In genomic region chr2:94767336-94767735, GRCh38 we compare ENCODE assay signal across 22 cellular contexts.
"Had no signal": no experiment of that assay in that cellular context is flagged by ENCODE, and none has a peak within 500 bp of the region (broad histone marks: within the 10 kb centered on the region; RNA-seq: fewer than 3 reads in every experiment).

No MANE protein-coding gene starts in this region.

- DNase-seq: naive B cell; naive thymus-derived CD8-positive, alpha-beta T cell; nephron progenitor cell; pancreas; right cardiac atrium; right lobe of liver; spleen; stimulated activated CD4-positive, alpha-beta T cell treated with anti-CD3 and anti-CD28 coated beads, Interleukin-12 subunit alpha, Interleukin-12 subunit beta, amount 100 ng/mL, for 4 hours; stimulated activated CD4-positive, alpha-beta T cell treated with anti-CD3 and anti-CD28 coated beads, Interleukin-1b, Interleukin-23, amount 100 ng/mL, for 48 hours; stimulated activated CD4-positive, alpha-beta T cell treated with anti-CD3 and anti-CD28 coated beads, Interleukin-4, amount 100 ng/mL, for 1 hour; stimulated activated CD4-positive, alpha-beta T cell treated with anti-CD3 and anti-CD28 coated beads, Interleukin-4, amount 100 ng/mL, for 4 hours; stimulated activated CD8-positive, alpha-beta memory T cell treated with anti-CD3 and anti-CD28 coated beads, Interleukin-4, amount 100 ng/mL, for 48 hours; stimulated activated naive CD4-positive, alpha-beta T cell; stimulated activated naive CD8-positive, alpha-beta T cell treated with anti-CD3 and anti-CD28 coated beads, Interleukin-15, amount 100 ng/mL, for 72 hours; stimulated activated naive CD8-positive, alpha-beta T cell treated with anti-CD3 and anti-CD28 coated beads, Interleukin-15, Interleukin-2, amounts not matched to agents 100 U/mL and 50 U/mL, for 24 hours; substantia nigra; testis; tibial artery; transverse colon; upper lobe of left lung had no signal

- ATAC-seq: naive thymus-derived CD8-positive, alpha-beta T cell; natural killer cell treated with Interleukin-12 subunit alpha and Interleukin-12 subunit beta and Interleukin-15 and Interleukin-18, amount 100 ng/mL, for 72 hours; pancreas; right cardiac atrium; right lobe of liver; stimulated activated memory B cell treated with anti-CD40 and anti-IgM and Interleukin-4, amounts not matched to agents 10 μg/mL and 1 μg/mL and 100 μg/mL, for 72 hours; stimulated activated naive CD8-positive, alpha-beta T cell treated with anti-CD3 and anti-CD28 coated beads, Interleukin-15, amount 100 ng/mL, for 72 hours; stimulated activated naive CD8-positive, alpha-beta T cell treated with anti-CD3 and anti-CD28 coated beads, Interleukin-15, Interleukin-2, amounts not matched to agents 100 U/mL and 50 U/mL, for 24 hours had no signal
